Comparison of ENCODE assay signal across 12 cellular contexts in the genomic region with DNA sequence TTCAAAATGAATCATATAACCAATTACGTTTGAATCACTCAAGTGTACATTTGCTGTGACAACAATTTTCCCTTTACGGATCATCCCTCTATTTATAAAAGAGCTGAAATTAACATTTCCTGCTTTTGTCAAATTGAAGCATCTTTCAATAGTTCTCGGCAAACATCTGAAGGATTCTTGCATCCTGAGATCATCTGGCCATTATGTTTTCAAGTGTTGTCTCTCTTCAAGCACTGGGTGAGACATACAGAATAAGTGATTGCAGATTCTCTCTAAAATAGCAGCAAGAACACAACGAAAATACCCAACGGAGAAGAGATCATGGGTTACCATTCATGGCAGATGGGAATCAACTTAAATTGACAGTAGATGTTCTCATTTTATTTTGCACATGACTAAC.
A peak's percentile ranks its signal among the peaks of the same experiment; 100 is the strongest.
DNase-seq lines count a peak whose midpoint lies in the region; ATAC-seq and TF ChIP-seq lines count a peak whose summit lies in the region.
"Had no signal": no experiment of that assay in that cellular context is flagged by ENCODE, and none has a peak within 500 bp of the region (broad histone marks: within the 10 kb centered on the region; RNA-seq: fewer than 3 reads in every experiment).

No MANE protein-coding gene starts in this region.

- 42 to 45% methylated on average over 5 of the region's 5 CpGs for WGBS in aorta, 2 donors
- 56 to 66% methylated on average over 5 of the region's 5 CpGs for WGBS in sigmoid colon, 2 donors

- TF ChIP-seq CTCF in epithelial cell of esophagus (IDR thresholded peaks at IDR 0.05; ENCODE audit: insufficient read depth, low read depth, low read length, missing control alignments): no peak
- no peak for TF ChIP-seq CTCF in sigmoid colon (IDR thresholded peaks at IDR 0.05)

- H3K9me3 ChIP-seq in aorta (ENCODE audit: control insufficient read depth, low read length) (no peaks in the 10 kb centered on the region), sigmoid colon (no peaks in the 10 kb centered on the region)
- H3K9me3 ChIP-seq in effector memory CD4-positive, alpha-beta T cell (ENCODE audit: control insufficient read depth, low read length): no peaks in the 10 kb centered on the region

- ATAC-seq in aorta (ENCODE audit: low FRiP score): no peak
- ATAC-seq: stimulated activated naive CD8-positive, alpha-beta T cell treated with anti-CD3 and anti-CD28 coated beads, Interleukin-15, amount 100 ng/mL, for 72 hours had no signal

- intact Hi-C loops in aorta (cut with DNase I) (no loop called here), sigmoid colon (cut with DNase I) (no loop called here)

- DNase-seq in ELR (ENCODE audit: low read depth) (peak; percentile 1), NCI-H2227 treated with DMSO at 0.1 percent for 48 hours (lab: John Stamatoyannopoulos, UW) (peak; percentile 58), epithelial cell of esophagus (ENCODE audit: low read depth) (peak; percentile 41), non-pigmented ciliary epithelial cell (ENCODE audit: low read depth) (peak; percentile 15), D341Med (ENCODE audit: low spot score) (no peak), aorta (no peak), sigmoid colon (no peak)
- DNase-seq in effector memory CD4-positive, alpha-beta T cell: no peak
- DNase-seq: activated CD4-positive, alpha-beta T cell treated with anti-CD3 and anti-CD28 coated beads for 48 hours; activated naive CD4-positive, alpha-beta T cell treated with anti-CD3 and anti-CD28 coated beads for 36 hours; stimulated activated naive CD8-positive, alpha-beta T cell treated with anti-CD3 and anti-CD28 coated beads, Interleukin-15, amount 100 ng/mL, for 72 hours had no signal

- H3K27me3 ChIP-seq in aorta (ENCODE audit: control insufficient read depth in 1 of 2, insufficient read depth in 2 of 2, low read length in 1 of 2): no peaks in the 10 kb centered on the region
- H3K27me3 ChIP-seq in effector memory CD4-positive, alpha-beta T cell (replicated peaks; ENCODE audit: control insufficient read depth, insufficient read depth, low read length, poor library complexity, severe bottlenecking): no peaks in the 10 kb centered on the region
- H3K27me3 ChIP-seq in sigmoid colon: no peaks in the 10 kb centered on the region

- H3K36me3 ChIP-seq in aorta (ENCODE audit: control insufficient read depth in 1 of 2, insufficient read depth in 2 of 2, low read length in 1 of 2) (no peaks in the 10 kb centered on the region), sigmoid colon (no peaks in the 10 kb centered on the region)
- no peaks in the 10 kb centered on the region for H3K36me3 ChIP-seq in effector memory CD4-positive, alpha-beta T cell (ENCODE audit: control insufficient read depth, insufficient read depth, low read length)

- H3K4me1 ChIP-seq in aorta (ENCODE audit: control insufficient read depth in 1 of 2, insufficient read depth in 2 of 2, low read length in 2 of 2) (no peaks in the 10 kb centered on the region), sigmoid colon (peaks cover 0 to 17% (median 11%) of the 10 kb centered on the region in 4 donors)
- H3K4me1 ChIP-seq in effector memory CD4-positive, alpha-beta T cell (ENCODE audit: control insufficient read depth, insufficient read depth, low read length, poor library complexity, severe bottlenecking): no peaks in the 10 kb centered on the region

- no peak for TF ChIP-seq EP300 in sigmoid colon (IDR thresholded peaks at IDR 0.05)

- no peak overlapping the region for H3K27ac ChIP-seq in aorta (ENCODE audit: low read depth in 1 of 2, low read length in 2 of 2)
- H3K27ac ChIP-seq in effector memory CD4-positive, alpha-beta T cell (ENCODE audit: insufficient read depth, low read length, poor library complexity, severe bottlenecking): no peak overlapping the region
- H3K27ac ChIP-seq in sigmoid colon: no peak overlapping the region
- H3K27ac ChIP-seq: SK-N-MC had no signal

- H3K4me3 ChIP-seq in epithelial cell of esophagus (ENCODE audit: low read length) (no peak overlapping the region), aorta (ENCODE audit: low read length in 2 of 2) (no peak overlapping the region), sigmoid colon (no peak overlapping the region)
- no peak overlapping the region for H3K4me3 ChIP-seq in effector memory CD4-positive, alpha-beta T cell (ENCODE audit: insufficient read depth, low read depth, low read length, poor library complexity, severe bottlenecking)
- H3K4me3 ChIP-seq: SK-N-MC had no signal

- no peak for TF ChIP-seq POLR2A in sigmoid colon (IDR thresholded peaks at IDR 0.05)

Comparison
In these comparisons a context has a peak if more than half of its experiments do, and no peak if none do; other contexts are left out.
1. DNase-seq: peak in ELR (single experiment), NCI-H2227 treated with DMSO at 0.1 percent for 48 hours (single experiment), epithelial cell of esophagus (single experiment) and non-pigmented ciliary epithelial cell (single experiment); none in D341Med (single experiment), aorta (0 of 2), effector memory CD4-positive, alpha-beta T cell (0 of 3) and sigmoid colon (single experiment).